ENCODE assay signal across 1 cellular context in genomic region chr7:129719980-129720732, GRCh38.
A peak's percentile ranks its signal among the peaks of the same experiment; 100 is the strongest.
TF ChIP-seq lines count a peak whose summit lies in the region.

No MANE protein-coding gene starts in this region.

TF ChIP-seq in HepG2, 621 proteins besides CTCF, POLR2A, EP300 and RAD21 (continued from another document and continues in another):
- 0 out of 2 replicates have a peak, but pooled peaks have one; percentile 4 for TF ChIP-seq AHDC1 (CRISPR knock-in tag; IDR thresholded peaks at IDR 0.05; ENCODE audit: borderline replicate concordance)
- no peak for TF ChIP-seq ZBED4 (CRISPR knock-in tag; IDR thresholded peaks at IDR 0.05; ENCODE audit: borderline replicate concordance)
- TF ChIP-seq TCF7L2 (IDR thresholded peaks at IDR 0.05; ENCODE audit: low read depth, low read length) = no peak
- TF ChIP-seq HCFC1 (IDR thresholded peaks at IDR 0.05; ENCODE audit: low read depth, low read length) = no peak
- no peak for TF ChIP-seq ZFP1 (CRISPR knock-in tag; IDR thresholded peaks at IDR 0.05)
- TF ChIP-seq RELA (CRISPR knock-in tag; IDR thresholded peaks at IDR 0.05) = no peak
- TF ChIP-seq ZNF44 (CRISPR knock-in tag; IDR thresholded peaks at IDR 0.05) = no peak
- TF ChIP-seq ZNF687 (CRISPR knock-in tag; IDR thresholded peaks at IDR 0.05) = no peak
- no peak for TF ChIP-seq ATM (IDR thresholded peaks at IDR 0.05; ENCODE audit: borderline replicate concordance)
- no peak for TF ChIP-seq CCAR2 (optimal IDR thresholded peaks at IDR 0.05; ENCODE audit: low read depth, low read length)
- no peak for TF ChIP-seq ZNF580 (CRISPR knock-in tag; IDR thresholded peaks at IDR 0.05; ENCODE audit: borderline replicate concordance, low read depth)
- TF ChIP-seq GATAD1 (CRISPR knock-in tag; IDR thresholded peaks at IDR 0.05) = no peak
- TF ChIP-seq ELF1 (CRISPR knock-in tag; IDR thresholded peaks at IDR 0.05) = no peak
- TF ChIP-seq THYN1 (CRISPR knock-in tag; IDR thresholded peaks at IDR 0.05; ENCODE audit: borderline replicate concordance, low read depth) = no peak
- 0 out of 2 replicates have a peak, but pooled peaks have one; percentile 29 for TF ChIP-seq ZNF414 (CRISPR knock-in tag; IDR thresholded peaks at IDR 0.05)
- no peak for TF ChIP-seq ZNF879 (CRISPR knock-in tag; IDR thresholded peaks at IDR 0.05)
- TF ChIP-seq HNF4A (CRISPR knock-in tag; IDR thresholded peaks at IDR 0.05) = peak; percentile 73
- TF ChIP-seq ARID5B (CRISPR knock-in tag; IDR thresholded peaks at IDR 0.05) = peak; percentile 67
- no peak for TF ChIP-seq ZBTB7A (CRISPR knock-in tag; IDR thresholded peaks at IDR 0.05)
- TF ChIP-seq RNF2 (conservative IDR thresholded peaks at IDR 0.05; ENCODE audit: low read depth) = no peak
- TF ChIP-seq JUN (CRISPR knock-in tag; IDR thresholded peaks at IDR 0.05) = no peak
- no peak for TF ChIP-seq ZNF383 (CRISPR knock-in tag; IDR thresholded peaks at IDR 0.05; ENCODE audit: borderline replicate concordance)
- no peak; the same call in 1 of the 2 replicates for TF ChIP-seq ATF2 (CRISPR knock-in tag; IDR thresholded peaks at IDR 0.05)
- no peak for TF ChIP-seq KAT2B (IDR thresholded peaks at IDR 0.05; ENCODE audit: borderline replicate concordance, low read depth, low read length)
- peak; percentile 79; the same call in 1 of the 2 replicates for TF ChIP-seq ZNF292 (CRISPR knock-in tag; IDR thresholded peaks at IDR 0.05; ENCODE audit: borderline replicate concordance, low read depth)
- no peak for TF ChIP-seq HIVEP1 (CRISPR knock-in tag; IDR thresholded peaks at IDR 0.05)
- TF ChIP-seq ZNF761 (CRISPR knock-in tag; conservative IDR thresholded peaks at IDR 0.05) = no peak
- no peak for TF ChIP-seq ZNF224 (CRISPR knock-in tag; IDR thresholded peaks at IDR 0.05)
- TF ChIP-seq CEBPZ (IDR thresholded peaks at IDR 0.05; ENCODE audit: low read length) = no peak
- TF ChIP-seq MBNL3 (CRISPR knock-in tag; conservative IDR thresholded peaks at IDR 0.05) = no peak
- TF ChIP-seq FOXK2 (IDR thresholded peaks at IDR 0.05) = peak; percentile 44; the same call in 1 of the 2 replicates
- no peak for TF ChIP-seq NCOA2 (CRISPR knock-in tag; IDR thresholded peaks at IDR 0.05)
